ENCODE assay signal across 10 cellular contexts in the genomic region with DNA sequence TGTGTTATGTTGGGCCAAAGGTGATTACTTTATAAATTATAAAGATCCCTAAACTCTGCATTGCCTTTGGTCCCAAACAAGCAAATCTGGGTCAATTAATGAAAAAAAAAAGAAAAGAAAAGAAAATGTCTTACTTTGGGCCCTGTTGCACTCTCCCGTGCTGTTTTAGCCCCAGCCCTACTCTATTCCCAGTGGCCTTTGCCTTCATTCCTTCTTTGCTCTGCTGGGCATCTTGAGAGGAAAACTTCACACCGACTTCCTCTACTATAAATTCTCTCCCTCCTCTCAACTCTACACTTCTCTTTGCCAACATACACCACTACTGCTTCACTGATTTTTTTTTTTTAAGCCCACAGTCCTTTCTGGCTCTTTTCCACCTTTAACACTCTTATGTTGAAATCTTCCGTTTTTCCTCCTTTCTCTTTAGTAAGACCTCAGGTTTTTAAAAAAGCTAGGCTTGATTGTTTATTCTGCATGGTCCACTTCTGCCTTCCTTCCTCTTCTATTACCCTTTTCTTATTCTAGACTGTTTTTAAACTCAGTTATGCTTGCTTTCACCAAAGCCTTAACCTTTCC. TPM values are rescaled to one million over a fixed set of nuclear protein-coding genes. Genes with fewer than 3 reads are reported as not detected.
DNase-seq lines count a peak whose midpoint lies in the region; ATAC-seq and TF ChIP-seq lines count a peak whose summit lies in the region.
"Had no signal": no experiment of that assay in that cellular context is flagged by ENCODE, and none has a peak within 500 bp of the region (broad histone marks: within the 10 kb centered on the region; RNA-seq: fewer than 3 reads in every experiment).

No MANE protein-coding gene starts in this region.

- H3K36me3 Mint-ChIP-seq in stimulated activated memory B cell treated with anti-CD40 and anti-IgM and Interleukin-4, amounts not matched to agents 10 μg/mL and 1 μg/mL and 100 μg/mL, for 72 hours = peaks cover 18% of the 10 kb centered on the region

- no peaks in the 10 kb centered on the region for H3K27me3 ChIP-seq in SK-N-SH (ENCODE audit: insufficient read depth)
- H3K27me3 ChIP-seq in Panc1 (ENCODE audit: control insufficient read depth, insufficient read depth, low read length) = no peaks in the 10 kb centered on the region

- H3K9ac ChIP-seq in SK-N-SH = no peak overlapping the region

- H3K9me3 ChIP-seq in SK-N-SH = no peaks in the 10 kb centered on the region
- H3K9me3 ChIP-seq in Panc1 (ENCODE audit: control insufficient read depth, insufficient read depth, low read depth, low read length) = no peaks in the 10 kb centered on the region

- H3K4me1 Mint-ChIP-seq in stimulated activated memory B cell treated with anti-CD40 and anti-IgM and Interleukin-4, amounts not matched to agents 10 μg/mL and 1 μg/mL and 100 μg/mL, for 72 hours = peaks cover 61% of the 10 kb centered on the region

- no peaks in the 10 kb centered on the region for H4K20me1 ChIP-seq in SK-N-SH (ENCODE audit: insufficient read depth)

- H3K79me2 ChIP-seq in SK-N-SH (ENCODE audit: insufficient read depth) = no peaks in the 10 kb centered on the region

- H3K36me3 ChIP-seq in SK-N-SH (replicated peaks in 1 of 2; ENCODE audit: control insufficient read depth in 1 of 2, insufficient read depth in 2 of 2, low read length in 1 of 2) (peaks cover 2 to 22% of the 10 kb centered on the region in 2 experiments), Panc1 (ENCODE audit: control insufficient read depth, insufficient read depth, low read length) (no peaks in the 10 kb centered on the region)

- CTCF ChIA-PET in SK-N-SH (lab: Yijun Ruan, JAX) (interaction anchor here (0.7 to 1.2 kb wide), 7 partner anchors 22 to 147 kb away, joined by 3 to 5 read pairs (median 3); no protein-coding TSS in a partner anchor), Panc1 (lab: Charles Lee) (no interaction called here)

- H3K4me1 ChIP-seq in SK-N-SH (ENCODE audit: control insufficient read depth in 1 of 2, insufficient read depth in 2 of 2, low read depth in 1 of 2, low read length in 1 of 2) = peaks cover 9 to 17% of the 10 kb centered on the region in 2 experiments; a peak in 3 of 4 replicates
- peaks cover 22% of the 10 kb centered on the region for H3K4me1 ChIP-seq in Panc1 (ENCODE audit: control insufficient read depth, insufficient read depth, low read length)

- H3K4me3 Mint-ChIP-seq in stimulated activated memory B cell treated with anti-CD40 and anti-IgM and Interleukin-4, amounts not matched to agents 10 μg/mL and 1 μg/mL and 100 μg/mL, for 72 hours = peak overlapping the region; percentile 5

- 0 out of 2 replicates have a peak overlapping the region, but pooled peaks have one; percentile 86 for H3K4me2 ChIP-seq in SK-N-SH

- peaks cover 14% of the 10 kb centered on the region for H3F3A ChIP-seq in SK-N-SH (replicated peaks; ENCODE audit: insufficient read depth)

- in situ Hi-C loops in Panc1 (cut with HindIII; ENCODE audit: low pct_unique_long_range_greater_than_20kb, low sequenced_read_pairs) = no loop called here

- TF ChIP-seq CTCF in SK-N-SH (IDR thresholded peaks at IDR 0.05) = no peak
- no peak for TF ChIP-seq CTCF in Panc1 (IDR thresholded peaks at IDR 0.05)

- no peak overlapping the region for H2AFZ ChIP-seq in SK-N-SH (ENCODE audit: low read depth)

- no peak for DNase-seq in SK-N-SH
- no peak for DNase-seq in Panc1 (ENCODE audit: low read depth, low spot score)
- DNase-seq in epithelial cell of prostate (ENCODE audit: low read depth, low spot score) = no peak
- no peak for DNase-seq in kidney tubule cell (ENCODE audit: low spot score)
- DNase-seq: effector memory CD8-positive, alpha-beta T cell; stimulated activated CD4-positive, alpha-beta T cell treated with anti-CD3 and anti-CD28 coated beads, Interleukin-1b, Interleukin-23, amount 100 ng/mL, for 48 hours had no signal

- TF ChIP-seq RAD21 in SK-N-SH (IDR thresholded peaks at IDR 0.05; ENCODE audit: low read length) = no peak

- H3K27ac ChIP-seq in SK-N-SH (ENCODE audit: low read depth in 2 of 2, low read length in 1 of 2) (no peak overlapping the region; a peak in 1 of 4 replicates), Panc1 (ENCODE audit: low read length) (peak overlapping the region; percentile 88), epithelial cell of prostate (peak overlapping the region; percentile 88)

- ATAC-seq in SK-N-SH treated with all-trans-retinoic acid at 6 μM for 48 hours (no peak), Panc1 (no peak), HG03354 (IDR thresholded peaks at IDR 0.05; ENCODE audit: poor library complexity, severe bottlenecking, unreplicated experiment) (no peak), GM19452 (IDR thresholded peaks at IDR 0.05; ENCODE audit: unreplicated experiment) (no peak)
- ATAC-seq in stimulated activated memory B cell treated with anti-CD40 and anti-IgM and Interleukin-4, amounts not matched to agents 10 μg/mL and 1 μg/mL and 100 μg/mL, for 72 hours = no peak
- ATAC-seq: effector memory CD8-positive, alpha-beta T cell had no signal

- no peaks in the 10 kb centered on the region for H3K9me3 Mint-ChIP-seq in stimulated activated memory B cell treated with anti-CD40 and anti-IgM and Interleukin-4, amounts not matched to agents 10 μg/mL and 1 μg/mL and 100 μg/mL, for 72 hours
- H3K9me3 Mint-ChIP-seq: effector memory CD8-positive, alpha-beta T cell had no signal

- WGBS in SK-N-SH (ENCODE audit: low lambda C conversion rate) = 93% methylated on average over 3 of the region's 3 CpGs

- no peak for TF ChIP-seq EP300 in SK-N-SH (IDR thresholded peaks at IDR 0.05; ENCODE audit: borderline replicate concordance in 1 of 2, low read depth in 1 of 2, low read length in 1 of 2)

- BruUV-seq in Panc1 (replicated peaks; lab: Mats Ljungman, UMichigan) = TSS peak; percentile 48

- intact Hi-C loops in Panc1 (cut with micrococcal nuclease; ENCODE audit: unreplicated experiment) = no loop called here

- H3K9me2 ChIP-seq in SK-N-SH = no peaks in the 10 kb centered on the region

- POLR2A ChIA-PET in SK-N-SH (lab: Yijun Ruan, JAX) = interaction anchor here (0.6 kb wide), 1 partner anchor 55 kb away, joined by 3 read pairs; no protein-coding TSS in a partner anchor
- POLR2A ChIA-PET in Panc1 (lab: Charles Lee) = no interaction called here

- H3K27ac Mint-ChIP-seq in stimulated activated memory B cell treated with anti-CD40 and anti-IgM and Interleukin-4, amounts not matched to agents 10 μg/mL and 1 μg/mL and 100 μg/mL, for 72 hours = peak overlapping the region; percentile 96

- H3K4me3 ChIP-seq in SK-N-SH (ENCODE audit: low read depth in 2 of 2, low read length in 1 of 2) = no peak overlapping the region
- H3K4me3 ChIP-seq in Panc1 (ENCODE audit: low read depth in 2 of 2, low read length in 2 of 2) = peak overlapping the region in 1 of 2 experiments; percentile 12; a peak in 1 of 4 replicates

- no peaks in the 10 kb centered on the region for H3K27me3 Mint-ChIP-seq in stimulated activated memory B cell treated with anti-CD40 and anti-IgM and Interleukin-4, amounts not matched to agents 10 μg/mL and 1 μg/mL and 100 μg/mL, for 72 hours
- H3K27me3 Mint-ChIP-seq: effector memory CD8-positive, alpha-beta T cell had no signal

TF ChIP-seq in SK-N-SH, 30 proteins besides CTCF, POLR2A, EP300 and RAD21:
- TF ChIP-seq FOXM1 (IDR thresholded peaks at IDR 0.05; ENCODE audit: low read depth) = no peak
- TF ChIP-seq, protein P1, sequence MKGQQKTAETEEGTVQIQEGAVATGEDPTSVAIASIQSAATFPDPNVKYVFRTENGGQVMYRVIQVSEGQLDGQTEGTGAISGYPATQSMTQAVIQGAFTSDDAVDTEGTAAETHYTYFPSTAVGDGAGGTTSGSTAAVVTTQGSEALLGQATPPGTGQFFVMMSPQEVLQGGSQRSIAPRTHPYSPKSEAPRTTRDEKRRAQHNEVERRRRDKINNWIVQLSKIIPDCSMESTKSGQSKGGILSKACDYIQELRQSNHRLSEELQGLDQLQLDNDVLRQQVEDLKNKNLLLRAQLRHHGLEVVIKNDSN (IDR thresholded peaks at IDR 0.05; ENCODE audit: borderline replicate concordance, low read depth) = no peak
- no peak for TF ChIP-seq SMC3 (IDR thresholded peaks at IDR 0.05; ENCODE audit: low read depth, low read length)

TF ChIP-seq in SK-N-SH treated with all-trans-retinoic acid at 6 μM for 48 hours, 23 proteins besides CTCF, POLR2A, EP300 and RAD21 (continues in another document):
- TF ChIP-seq ZFP30 (CRISPR knock-in tag; IDR thresholded peaks at IDR 0.05) = no peak
- no peak for TF ChIP-seq CREB5 (CRISPR knock-in tag; IDR thresholded peaks at IDR 0.05; ENCODE audit: low read depth)

RNA-seq across cellular contexts. Expression of gene MSMP, which starts 4.5 kb away (rescaled TPM):
- polyA plus RNA-seq in SK-N-SH (2012; rRNA removed) = 1.2 TPM in 2 replicates
- polyA plus RNA-seq in SK-N-SH (2012; cell fraction: cytosol; rRNA removed) = 0.52 and 0.55 TPM in 2 replicates
- 1.0 and 1.9 TPM in 2 replicates for polyA plus RNA-seq in SK-N-SH (2012; cell fraction: nucleus; rRNA removed)
- total RNA-seq in Panc1 (2021; ENCODE audit: unreplicated experiment) = 1.4 TPM
- polyA plus RNA-seq in Panc1 (2012; ENCODE audit: insufficient read length) = 3.6 TPM

RNA-seq across cellular contexts. Expression of gene RGP1, which starts 9.5 kb away (rescaled TPM):
- polyA plus RNA-seq in SK-N-SH (2012; rRNA removed) = 16.1 and 18.6 TPM in 2 replicates
- polyA plus RNA-seq in SK-N-SH (2012; cell fraction: cytosol; rRNA removed) = 13.5 and 16.3 TPM in 2 replicates
- polyA plus RNA-seq in SK-N-SH (2012; cell fraction: nucleus; rRNA removed) = 28.4 and 28.9 TPM in 2 replicates
- total RNA-seq in Panc1 (2021; ENCODE audit: unreplicated experiment) = 43.3 TPM
- polyA plus RNA-seq in Panc1 (2012; ENCODE audit: insufficient read length) = 30.3 TPM

RNA-seq across cellular contexts. Expression of gene GBA2, which starts 9.5 kb away (rescaled TPM):
- 71.5 and 98.2 TPM in 2 replicates for polyA plus RNA-seq in SK-N-SH (2012; rRNA removed)
- polyA plus RNA-seq in SK-N-SH (2012; cell fraction: cytosol; rRNA removed) = 28.7 and 35.7 TPM in 2 replicates
- 425 and 473 TPM in 2 replicates for polyA plus RNA-seq in SK-N-SH (2012; cell fraction: nucleus; rRNA removed)
- total RNA-seq in Panc1 (2021; ENCODE audit: unreplicated experiment) = 109 TPM
- polyA plus RNA-seq in Panc1 (2012; ENCODE audit: insufficient read length) = 79.7 TPM

RNA-seq across cellular contexts. Expression of gene CREB3, which starts 26.1 kb away (rescaled TPM):
- polyA plus RNA-seq in SK-N-SH (2012; rRNA removed) = 33.9 and 38.6 TPM in 2 replicates
- polyA plus RNA-seq in SK-N-SH (2012; cell fraction: cytosol; rRNA removed) = 36.2 and 36.8 TPM in 2 replicates
- 29.2 and 35.8 TPM in 2 replicates for polyA plus RNA-seq in SK-N-SH (2012; cell fraction: nucleus; rRNA removed)
- total RNA-seq in Panc1 (2021; ENCODE audit: unreplicated experiment) = 67.0 TPM
- 63.6 TPM for polyA plus RNA-seq in Panc1 (2012; ENCODE audit: insufficient read length)

RNA-seq across cellular contexts. Expression of gene TLN1, which starts 26.6 kb away (rescaled TPM):
- 91.8 and 115 TPM in 2 replicates for polyA plus RNA-seq in SK-N-SH (2012; rRNA removed)
- 32.7 and 72.5 TPM in 2 replicates for polyA plus RNA-seq in SK-N-SH (2012; cell fraction: cytosol; rRNA removed)
- 183 and 220 TPM in 2 replicates for polyA plus RNA-seq in SK-N-SH (2012; cell fraction: nucleus; rRNA removed)
- 347 TPM for total RNA-seq in Panc1 (2021; ENCODE audit: unreplicated experiment)
- polyA plus RNA-seq in Panc1 (2012; ENCODE audit: insufficient read length) = 353 TPM

Comparison
In these comparisons a context has a peak if more than half of its experiments do, and no peak if none do; other contexts are left out.
1. H3K27ac ChIP-seq: peak in Panc1 (single experiment) and epithelial cell of prostate (single experiment); none in SK-N-SH (0 of 2).